ENCODE assay signal across 16 cellular contexts in the genomic region with DNA sequence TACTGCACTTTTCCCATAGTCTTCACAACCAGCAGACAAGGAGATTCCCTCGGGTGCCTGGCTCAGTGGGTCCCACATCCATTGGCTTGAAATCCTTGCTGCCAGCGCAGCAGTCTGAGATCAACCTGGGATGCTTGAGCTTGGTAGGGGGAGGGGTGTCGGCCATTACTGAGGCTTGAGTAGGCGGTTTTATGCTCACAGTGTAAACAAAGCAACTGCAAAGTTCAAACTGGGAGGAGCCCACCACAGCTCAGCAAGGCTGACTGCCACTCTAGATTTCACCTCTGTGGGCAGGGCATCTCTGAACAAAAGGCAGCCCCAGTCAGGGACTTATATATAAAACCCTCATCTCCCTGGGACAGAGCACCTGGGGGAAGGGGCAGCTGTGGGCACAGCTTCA.
A peak's percentile ranks its signal among the peaks of the same experiment; 100 is the strongest.
DNase-seq lines count a peak whose midpoint lies in the region; ATAC-seq and TF ChIP-seq lines count a peak whose summit lies in the region.
"Had no signal": no experiment of that assay in that cellular context is flagged by ENCODE, and none has a peak within 500 bp of the region (broad histone marks: within the 10 kb centered on the region; RNA-seq: fewer than 3 reads in every experiment).

No MANE protein-coding gene starts in this region.

- H3K4me1 ChIP-seq in transverse colon, result peaks cover 0 to 16% (median 4%) of the 10 kb centered on the region in 4 donors
- H3K4me1 ChIP-seq: BLaER1 treated with 17β-estradiol and CSF1 and Interleukin-3, amounts not matched to agents 10 nM and 100 nM had no signal

- in situ Hi-C loops in transverse colon (cut with MboI; ENCODE audit: low pct_ligation_motif_present in 1 of 4, low pct_unique_long_range_greater_than_20kb in 1 of 4, low sequenced_read_pairs in 3 of 4), result loop anchor here in 1 of 4 donors (25.0 kb wide), 1 partner anchor 105 kb away; no protein-coding TSS in a partner anchor

- peak; percentile 69 for DNase-seq in NCI-H2227 (lab: John Stamatoyannopoulos, UW; ENCODE audit: unreplicated experiment)
- DNase-seq in SW480 (ENCODE audit: low spot score), result peak; percentile 23
- peak; percentile 43 for DNase-seq in left kidney (ENCODE audit: low read depth, low spot score)
- peak; percentile 59 for DNase-seq in transverse colon
- DNase-seq in stimulated activated CD4-positive, alpha-beta T cell treated with anti-CD3 and anti-CD28 coated beads, Interleukin-15, amount 100 ng/mL, for 24 hours, result no peak
- no peak for DNase-seq in midbrain (lab: John Stamatoyannopoulos, UW)
- DNase-seq: CD8-positive, alpha-beta T cell; DMS79; HFFc6; IMR-90; NCI-H187; NK-92 treated with Interleukin-12 subunit alpha and Interleukin-12 subunit beta, amount 100 ng/mL, for 24 hours had no signal

- H3K9me3 ChIP-seq in transverse colon, result no peaks in the 10 kb centered on the region

- no peak overlapping the region for H3K27ac ChIP-seq in transverse colon
- H3K27ac ChIP-seq: BLaER1 treated with 17β-estradiol and CSF1 and Interleukin-3, amounts not matched to agents 10 nM and 100 nM; HL-60 had no signal

- no peaks in the 10 kb centered on the region for H3K36me3 ChIP-seq in transverse colon
- H3K36me3 ChIP-seq: BLaER1 treated with 17β-estradiol and CSF1 and Interleukin-3, amounts not matched to agents 10 nM and 100 nM had no signal

- intact Hi-C loops in transverse colon (cut with DNase I; ENCODE audit: low total_unique reads), result no loop called here

- TF ChIP-seq POLR2A in transverse colon (IDR thresholded peaks at IDR 0.05), result no peak

- WGBS in transverse colon (ENCODE audit: low coverage in 1 of 2), 2 donors, result 73% methylated on average over 4 of the region's 4 CpGs; no CpG with 5 or more reads in 1 of the 2 donors

- ATAC-seq in HG02678 (IDR thresholded peaks at IDR 0.05; ENCODE audit: unreplicated experiment), result no peak
- ATAC-seq: CD8-positive, alpha-beta T cell; Right ventricle myocardium inferior had no signal

- TF ChIP-seq EP300 in transverse colon (IDR thresholded peaks at IDR 0.05; ENCODE audit: low read depth), result no peak

- TF ChIP-seq CTCF in transverse colon (IDR thresholded peaks at IDR 0.05), result no peak

- H3K4me3 ChIP-seq in transverse colon, result no peak overlapping the region
- H3K4me3 ChIP-seq: BLaER1 treated with 17β-estradiol and CSF1 and Interleukin-3, amounts not matched to agents 10 nM and 100 nM had no signal

- H3K27me3 ChIP-seq in transverse colon, result no peaks in the 10 kb centered on the region
- H3K27me3 ChIP-seq: BLaER1 treated with 17β-estradiol and CSF1 and Interleukin-3, amounts not matched to agents 10 nM and 100 nM had no signal

Comparison
In these comparisons a context has a peak if more than half of its experiments do, and no peak if none do; other contexts are left out.
1. DNase-seq: peak in NCI-H2227 (single experiment), SW480 (single experiment), left kidney (single experiment) and transverse colon (single experiment); none in stimulated activated CD4-positive, alpha-beta T cell treated with anti-CD3 and anti-CD28 coated beads, Interleukin-15, amount 100 ng/mL, for 24 hours (single experiment) and midbrain (single experiment).